1 cellular context compared by ENCODE assay signal in the genomic region with DNA sequence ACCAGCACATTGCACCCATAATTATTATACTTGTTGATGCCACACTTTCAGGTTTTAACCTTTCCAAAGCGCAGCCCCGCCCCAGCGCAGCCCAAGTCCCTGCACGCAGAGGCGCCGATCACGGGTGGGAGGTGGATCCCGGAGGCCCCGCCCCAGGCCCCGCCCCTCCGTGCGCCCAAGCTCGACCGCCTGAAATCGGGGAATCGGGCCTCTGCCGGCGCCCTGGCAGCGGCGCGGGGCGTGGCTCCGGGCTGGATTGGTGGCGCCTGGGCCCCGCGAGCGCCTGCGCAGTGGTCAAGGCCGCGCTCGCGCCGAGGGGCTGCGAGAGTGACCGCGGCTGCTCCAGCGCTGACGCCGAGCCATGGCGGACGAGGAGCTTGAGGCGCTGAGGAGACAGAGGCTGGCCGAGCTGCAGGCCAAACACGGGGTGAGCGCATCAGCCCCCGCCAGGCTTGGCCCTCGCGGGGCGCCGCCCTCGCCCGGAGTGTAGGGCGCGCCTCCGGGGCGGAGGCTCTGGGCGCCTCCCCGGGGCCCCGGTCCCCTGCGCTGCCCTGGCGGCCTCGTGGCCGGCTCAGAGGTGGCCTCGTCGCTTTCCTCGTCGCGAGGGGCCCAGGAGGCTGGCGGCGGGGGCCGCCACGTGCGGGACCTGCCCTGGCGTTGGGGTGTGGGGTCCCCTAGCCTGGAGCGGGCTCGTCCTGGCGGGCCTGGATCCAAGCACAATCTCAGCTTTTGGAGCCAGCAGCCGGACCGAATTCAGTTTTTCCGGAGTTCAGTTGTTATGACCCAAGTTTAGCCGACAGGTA.
TF ChIP-seq lines count a peak whose summit lies in the region.

A gene with protein sequence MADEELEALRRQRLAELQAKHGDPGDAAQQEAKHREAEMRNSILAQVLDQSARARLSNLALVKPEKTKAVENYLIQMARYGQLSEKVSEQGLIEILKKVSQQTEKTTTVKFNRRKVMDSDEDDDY (plus strand): TSS at position 290 of the 803 bp plus-strand sequence. CDS start 72 bp downstream, at position 362.

TF ChIP-seq in K562, 482 proteins besides CTCF, POLR2A, EP300 and RAD21 (continued from another document and continues in another):
- TF ChIP-seq, protein P1, sequence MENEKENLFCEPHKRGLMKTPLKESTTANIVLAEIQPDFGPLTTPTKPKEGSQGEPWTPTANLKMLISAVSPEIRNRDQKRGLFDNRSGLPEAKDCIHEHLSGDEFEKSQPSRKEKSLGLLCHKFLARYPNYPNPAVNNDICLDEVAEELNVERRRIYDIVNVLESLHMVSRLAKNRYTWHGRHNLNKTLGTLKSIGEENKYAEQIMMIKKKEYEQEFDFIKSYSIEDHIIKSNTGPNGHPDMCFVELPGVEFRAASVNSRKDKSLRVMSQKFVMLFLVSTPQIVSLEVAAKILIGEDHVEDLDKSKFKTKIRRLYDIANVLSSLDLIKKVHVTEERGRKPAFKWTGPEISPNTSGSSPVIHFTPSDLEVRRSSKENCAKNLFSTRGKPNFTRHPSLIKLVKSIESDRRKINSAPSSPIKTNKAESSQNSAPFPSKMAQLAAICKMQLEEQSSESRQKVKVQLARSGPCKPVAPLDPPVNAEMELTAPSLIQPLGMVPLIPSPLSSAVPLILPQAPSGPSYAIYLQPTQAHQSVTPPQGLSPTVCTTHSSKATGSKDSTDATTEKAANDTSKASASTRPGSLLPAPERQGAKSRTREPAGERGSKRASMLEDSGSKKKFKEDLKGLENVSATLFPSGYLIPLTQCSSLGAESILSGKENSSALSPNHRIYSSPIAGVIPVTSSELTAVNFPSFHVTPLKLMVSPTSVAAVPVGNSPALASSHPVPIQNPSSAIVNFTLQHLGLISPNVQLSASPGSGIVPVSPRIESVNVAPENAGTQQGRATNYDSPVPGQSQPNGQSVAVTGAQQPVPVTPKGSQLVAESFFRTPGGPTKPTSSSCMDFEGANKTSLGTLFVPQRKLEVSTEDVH (IDR thresholded peaks at IDR 0.05; ENCODE audit: low read depth, partially characterized antibody): no peak
- TF ChIP-seq PCBP1 (IDR thresholded peaks at IDR 0.05; ENCODE audit: low read depth, low read length, poor library complexity, severe bottlenecking) (peak; percentile 24), L3MBTL2 (IDR thresholded peaks at IDR 0.05) (peak; percentile 97), POLR2B (IDR thresholded peaks at IDR 0.05; ENCODE audit: low read depth, partially characterized antibody) (peak; percentile 46), HMGN3 (IDR thresholded peaks at IDR 0.05; ENCODE audit: borderline replicate concordance, extremely low read depth, insufficient read length, low read depth, low read length) (peak; percentile 65), BHLHE40 (IDR thresholded peaks at IDR 0.05; ENCODE audit: low read length) (peak; percentile 36; the same call in 1 of the 2 replicates), MCM7 (IDR thresholded peaks at IDR 0.05) (no peak), ZBTB17 (CRISPR knock-in tag; IDR thresholded peaks at IDR 0.05) (peak; percentile 100), ATF1 (CRISPR knock-in tag; IDR thresholded peaks at IDR 0.05) (no peak), ATF1 (tag; IDR thresholded peaks at IDR 0.05) (peak; percentile 79), RBFOX2 (IDR thresholded peaks at IDR 0.05; ENCODE audit: low read depth, low read length) (peak; percentile 94), CXXC5 (CRISPR knock-in tag; IDR thresholded peaks at IDR 0.05) (peak; percentile 73), HDAC3 (IDR thresholded peaks at IDR 0.05; ENCODE audit: borderline replicate concordance, partially characterized antibody) (no peak), ZNF174 (CRISPR knock-in tag; IDR thresholded peaks at IDR 0.05) (no peak), NEUROD1 (IDR thresholded peaks at IDR 0.05; ENCODE audit: borderline replicate concordance, low read depth, low read length, partially characterized antibody) (peak; percentile 49), JUN (IDR thresholded peaks at IDR 0.05; ENCODE audit: borderline replicate concordance, low read depth, low read length) (no peak; the same call in 1 of the 2 replicates), JUN (CRISPR knock-in tag; IDR thresholded peaks at IDR 0.05; ENCODE audit: borderline replicate concordance) (0 out of 2 replicates have a peak, but pooled peaks have one; percentile 21), BCOR (IDR thresholded peaks at IDR 0.05) (no peak), SIN3A (IDR thresholded peaks at IDR 0.05; ENCODE audit: borderline replicate concordance in 2 of 2, control insufficient read depth in 1 of 2, low read depth in 2 of 2, low read length in 2 of 2) (peak; percentile 48 to 76; a peak in 1 of 4 replicates), NR2C2 (CRISPR knock-in tag; IDR thresholded peaks at IDR 0.05) (no peak), NR2C2 (tag; IDR thresholded peaks at IDR 0.05) (peak; percentile 80), POLR2G (IDR thresholded peaks at IDR 0.05; ENCODE audit: low read depth, low read length) (peak; percentile 95), MTA3 (IDR thresholded peaks at IDR 0.05; ENCODE audit: borderline replicate concordance) (peak; percentile 71), ATF7 (IDR thresholded peaks at IDR 0.05) (peak; percentile 70), HDAC1 (IDR thresholded peaks at IDR 0.05) (0 out of 4 replicates have a peak, but pooled peaks of 1 of the 2 experiments have one; percentile 51), SIN3B (IDR thresholded peaks at IDR 0.05; ENCODE audit: low read depth) (peak; percentile 74), SAP30 (IDR thresholded peaks at IDR 0.05; ENCODE audit: borderline replicate concordance, insufficient read depth, low read depth, low read length, poor library complexity, severe bottlenecking) (peak; percentile 95), SMARCB1 (IDR thresholded peaks at IDR 0.05; ENCODE audit: insufficient read length, low read depth) (no peak), POU5F1 (IDR thresholded peaks at IDR 0.05; ENCODE audit: borderline replicate concordance, low read depth, low read length, partially characterized antibody) (peak; percentile 11)
- TF ChIP-seq, protein P2, sequence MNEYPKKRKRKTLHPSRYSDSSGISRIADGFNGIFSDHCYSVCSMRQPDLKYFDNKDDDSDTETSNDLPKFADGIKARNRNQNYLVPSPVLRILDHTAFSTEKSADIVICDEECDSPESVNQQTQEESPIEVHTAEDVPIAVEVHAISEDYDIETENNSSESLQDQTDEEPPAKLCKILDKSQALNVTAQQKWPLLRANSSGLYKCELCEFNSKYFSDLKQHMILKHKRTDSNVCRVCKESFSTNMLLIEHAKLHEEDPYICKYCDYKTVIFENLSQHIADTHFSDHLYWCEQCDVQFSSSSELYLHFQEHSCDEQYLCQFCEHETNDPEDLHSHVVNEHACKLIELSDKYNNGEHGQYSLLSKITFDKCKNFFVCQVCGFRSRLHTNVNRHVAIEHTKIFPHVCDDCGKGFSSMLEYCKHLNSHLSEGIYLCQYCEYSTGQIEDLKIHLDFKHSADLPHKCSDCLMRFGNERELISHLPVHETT (CRISPR knock-in tag; conservative IDR thresholded peaks at IDR 0.05 in 1 of 2, IDR thresholded peaks at IDR 0.05 in 1 of 2): peak in 1 of 2 experiments; percentile 51; a peak in 2 of 4 replicates
- TF ChIP-seq, protein P3, sequence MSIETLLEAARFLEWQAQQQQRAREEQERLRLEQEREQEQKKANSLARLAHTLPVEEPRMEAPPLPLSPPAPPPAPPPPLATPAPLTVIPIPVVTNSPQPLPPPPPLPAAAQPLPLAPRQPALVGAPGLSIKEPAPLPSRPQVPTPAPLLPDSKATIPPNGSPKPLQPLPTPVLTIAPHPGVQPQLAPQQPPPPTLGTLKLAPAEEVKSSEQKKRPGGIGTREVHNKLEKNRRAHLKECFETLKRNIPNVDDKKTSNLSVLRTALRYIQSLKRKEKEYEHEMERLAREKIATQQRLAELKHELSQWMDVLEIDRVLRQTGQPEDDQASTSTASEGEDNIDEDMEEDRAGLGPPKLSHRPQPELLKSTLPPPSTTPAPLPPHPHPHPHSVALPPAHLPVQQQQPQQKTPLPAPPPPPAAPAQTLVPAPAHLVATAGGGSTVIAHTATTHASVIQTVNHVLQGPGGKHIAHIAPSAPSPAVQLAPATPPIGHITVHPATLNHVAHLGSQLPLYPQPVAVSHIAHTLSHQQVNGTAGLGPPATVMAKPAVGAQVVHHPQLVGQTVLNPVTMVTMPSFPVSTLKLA (conservative IDR thresholded peaks at IDR 0.05): peak in 1 of 2 experiments; percentile 57
- TF ChIP-seq, protein P4, sequence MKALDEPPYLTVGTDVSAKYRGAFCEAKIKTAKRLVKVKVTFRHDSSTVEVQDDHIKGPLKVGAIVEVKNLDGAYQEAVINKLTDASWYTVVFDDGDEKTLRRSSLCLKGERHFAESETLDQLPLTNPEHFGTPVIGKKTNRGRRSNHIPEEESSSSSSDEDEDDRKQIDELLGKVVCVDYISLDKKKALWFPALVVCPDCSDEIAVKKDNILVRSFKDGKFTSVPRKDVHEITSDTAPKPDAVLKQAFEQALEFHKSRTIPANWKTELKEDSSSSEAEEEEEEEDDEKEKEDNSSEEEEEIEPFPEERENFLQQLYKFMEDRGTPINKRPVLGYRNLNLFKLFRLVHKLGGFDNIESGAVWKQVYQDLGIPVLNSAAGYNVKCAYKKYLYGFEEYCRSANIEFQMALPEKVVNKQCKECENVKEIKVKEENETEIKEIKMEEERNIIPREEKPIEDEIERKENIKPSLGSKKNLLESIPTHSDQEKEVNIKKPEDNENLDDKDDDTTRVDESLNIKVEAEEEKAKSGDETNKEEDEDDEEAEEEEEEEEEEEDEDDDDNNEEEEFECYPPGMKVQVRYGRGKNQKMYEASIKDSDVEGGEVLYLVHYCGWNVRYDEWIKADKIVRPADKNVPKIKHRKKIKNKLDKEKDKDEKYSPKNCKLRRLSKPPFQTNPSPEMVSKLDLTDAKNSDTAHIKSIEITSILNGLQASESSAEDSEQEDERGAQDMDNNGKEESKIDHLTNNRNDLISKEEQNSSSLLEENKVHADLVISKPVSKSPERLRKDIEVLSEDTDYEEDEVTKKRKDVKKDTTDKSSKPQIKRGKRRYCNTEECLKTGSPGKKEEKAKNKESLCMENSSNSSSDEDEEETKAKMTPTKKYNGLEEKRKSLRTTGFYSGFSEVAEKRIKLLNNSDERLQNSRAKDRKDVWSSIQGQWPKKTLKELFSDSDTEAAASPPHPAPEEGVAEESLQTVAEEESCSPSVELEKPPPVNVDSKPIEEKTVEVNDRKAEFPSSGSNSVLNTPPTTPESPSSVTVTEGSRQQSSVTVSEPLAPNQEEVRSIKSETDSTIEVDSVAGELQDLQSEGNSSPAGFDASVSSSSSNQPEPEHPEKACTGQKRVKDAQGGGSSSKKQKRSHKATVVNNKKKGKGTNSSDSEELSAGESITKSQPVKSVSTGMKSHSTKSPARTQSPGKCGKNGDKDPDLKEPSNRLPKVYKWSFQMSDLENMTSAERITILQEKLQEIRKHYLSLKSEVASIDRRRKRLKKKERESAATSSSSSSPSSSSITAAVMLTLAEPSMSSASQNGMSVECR (CRISPR knock-in tag; IDR thresholded peaks at IDR 0.05): peak; percentile 61; the same call in 1 of the 2 replicates
- TF ChIP-seq, protein P5, sequence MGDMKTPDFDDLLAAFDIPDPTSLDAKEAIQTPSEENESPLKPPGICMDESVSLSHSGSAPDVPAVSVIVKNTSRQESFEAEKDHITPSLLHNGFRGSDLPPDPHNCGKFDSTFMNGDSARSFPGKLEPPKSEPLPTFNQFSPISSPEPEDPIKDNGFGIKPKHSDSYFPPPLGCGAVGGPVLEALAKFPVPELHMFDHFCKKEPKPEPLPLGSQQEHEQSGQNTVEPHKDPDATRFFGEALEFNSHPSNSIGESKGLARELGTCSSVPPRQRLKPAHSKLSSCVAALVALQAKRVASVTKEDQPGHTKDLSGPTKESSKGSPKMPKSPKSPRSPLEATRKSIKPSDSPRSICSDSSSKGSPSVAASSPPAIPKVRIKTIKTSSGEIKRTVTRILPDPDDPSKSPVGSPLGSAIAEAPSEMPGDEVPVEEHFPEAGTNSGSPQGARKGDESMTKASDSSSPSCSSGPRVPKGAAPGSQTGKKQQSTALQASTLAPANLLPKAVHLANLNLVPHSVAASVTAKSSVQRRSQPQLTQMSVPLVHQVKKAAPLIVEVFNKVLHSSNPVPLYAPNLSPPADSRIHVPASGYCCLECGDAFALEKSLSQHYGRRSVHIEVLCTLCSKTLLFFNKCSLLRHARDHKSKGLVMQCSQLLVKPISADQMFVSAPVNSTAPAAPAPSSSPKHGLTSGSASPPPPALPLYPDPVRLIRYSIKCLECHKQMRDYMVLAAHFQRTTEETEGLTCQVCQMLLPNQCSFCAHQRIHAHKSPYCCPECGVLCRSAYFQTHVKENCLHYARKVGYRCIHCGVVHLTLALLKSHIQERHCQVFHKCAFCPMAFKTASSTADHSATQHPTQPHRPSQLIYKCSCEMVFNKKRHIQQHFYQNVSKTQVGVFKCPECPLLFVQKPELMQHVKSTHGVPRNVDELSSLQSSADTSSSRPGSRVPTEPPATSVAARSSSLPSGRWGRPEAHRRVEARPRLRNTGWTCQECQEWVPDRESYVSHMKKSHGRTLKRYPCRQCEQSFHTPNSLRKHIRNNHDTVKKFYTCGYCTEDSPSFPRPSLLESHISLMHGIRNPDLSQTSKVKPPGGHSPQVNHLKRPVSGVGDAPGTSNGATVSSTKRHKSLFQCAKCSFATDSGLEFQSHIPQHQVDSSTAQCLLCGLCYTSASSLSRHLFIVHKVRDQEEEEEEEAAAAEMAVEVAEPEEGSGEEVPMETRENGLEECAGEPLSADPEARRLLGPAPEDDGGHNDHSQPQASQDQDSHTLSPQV (IDR thresholded peaks at IDR 0.05): peak; percentile 72
- TF ChIP-seq, protein P6, sequence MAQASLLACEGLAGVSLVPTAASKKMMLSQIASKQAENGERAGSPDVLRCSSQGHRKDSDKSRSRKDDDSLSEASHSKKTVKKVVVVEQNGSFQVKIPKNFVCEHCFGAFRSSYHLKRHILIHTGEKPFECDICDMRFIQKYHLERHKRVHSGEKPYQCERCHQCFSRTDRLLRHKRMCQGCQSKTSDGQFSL (CRISPR knock-in tag; IDR thresholded peaks at IDR 0.05): peak; percentile 40; the same call in 1 of the 2 replicates
- TF ChIP-seq, protein P6 (tag; IDR thresholded peaks at IDR 0.05): no peak
- TF ChIP-seq, protein P7, sequence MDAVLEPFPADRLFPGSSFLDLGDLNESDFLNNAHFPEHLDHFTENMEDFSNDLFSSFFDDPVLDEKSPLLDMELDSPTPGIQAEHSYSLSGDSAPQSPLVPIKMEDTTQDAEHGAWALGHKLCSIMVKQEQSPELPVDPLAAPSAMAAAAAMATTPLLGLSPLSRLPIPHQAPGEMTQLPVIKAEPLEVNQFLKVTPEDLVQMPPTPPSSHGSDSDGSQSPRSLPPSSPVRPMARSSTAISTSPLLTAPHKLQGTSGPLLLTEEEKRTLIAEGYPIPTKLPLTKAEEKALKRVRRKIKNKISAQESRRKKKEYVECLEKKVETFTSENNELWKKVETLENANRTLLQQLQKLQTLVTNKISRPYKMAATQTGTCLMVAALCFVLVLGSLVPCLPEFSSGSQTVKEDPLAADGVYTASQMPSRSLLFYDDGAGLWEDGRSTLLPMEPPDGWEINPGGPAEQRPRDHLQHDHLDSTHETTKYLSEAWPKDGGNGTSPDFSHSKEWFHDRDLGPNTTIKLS (IDR thresholded peaks at IDR 0.05; ENCODE audit: borderline replicate concordance, low read depth): peak; percentile 74; the same call in 1 of the 2 replicates
